ENCODE assay signal across 12 cellular contexts in genomic region chr11:61120865-61121831, GRCh38. TPM values are rescaled to one million over a fixed set of nuclear protein-coding genes. Genes with fewer than 3 reads are reported as not detected.
DNase-seq lines count a peak whose midpoint lies in the region; ATAC-seq, FAIRE-seq and TF ChIP-seq lines count a peak whose summit lies in the region.
"Had no signal": no experiment of that assay in that cellular context is flagged by ENCODE, and none has a peak within 500 bp of the region (broad histone marks: within the 10 kb centered on the region; RNA-seq: fewer than 3 reads in every experiment).

No MANE protein-coding gene starts in this region.

- H3K9me3 Mint-ChIP-seq in CD4-positive, alpha-beta T cell, result no peaks in the 10 kb centered on the region

- peak overlapping the region; percentile 87 for H3K4me3 Mint-ChIP-seq in CD4-positive, alpha-beta T cell

- H3K9ac ChIP-seq in mammary epithelial cell (ENCODE audit: insufficient read depth, low read length) (no peak overlapping the region), HepG2 (ENCODE audit: insufficient read depth, low read depth, low read length) (no peak overlapping the region)

- H3K4me1 ChIP-seq in mammary epithelial cell (ENCODE audit: insufficient read depth, low read length) (no peaks in the 10 kb centered on the region), HepG2 (ENCODE audit: insufficient read depth, low read length) (no peaks in the 10 kb centered on the region)

- WGBS in mammary epithelial cell (ENCODE audit: low coverage, missing lambda C conversion rate), result 47% methylated on average over 17 of the region's 17 CpGs
- 13% methylated on average over 5 of the region's 17 CpGs for WGBS in HepG2 (ENCODE audit: low lambda C conversion rate)

- no peak for TF ChIP-seq CTCF in CD4-positive, alpha-beta T cell (IDR thresholded peaks at IDR 0.05)
- TF ChIP-seq CTCF in mammary epithelial cell (conservative IDR thresholded peaks at IDR 0.05 in 1 of 2, IDR thresholded peaks at IDR 0.05 in 1 of 2; ENCODE audit: extremely low read depth in 1 of 2, insufficient read depth in 1 of 2, low read depth in 1 of 2, low read length in 2 of 2) (no peak), HepG2 (CRISPR knock-in tag; IDR thresholded peaks at IDR 0.05) (no peak)

- H3K27me3 Mint-ChIP-seq in CD4-positive, alpha-beta T cell, result no peaks in the 10 kb centered on the region

- no peaks in the 10 kb centered on the region for H3K9me3 ChIP-seq in CD4-positive, alpha-beta T cell (ENCODE audit: control insufficient read depth, low read length)
- H3K9me3 ChIP-seq in mammary epithelial cell (replicated peaks; ENCODE audit: insufficient read depth, low read length), result no peaks in the 10 kb centered on the region
- H3K9me3 ChIP-seq in HepG2 (ENCODE audit: low read length), result no peaks in the 10 kb centered on the region

- POLR2A ChIA-PET in CD4-positive, alpha-beta T cell (lab: Charles Lee), result interaction anchor here (0.6 to 5.2 kb wide), 23 partner anchors 8 to 207 kb away, joined by 3 to 48 read pairs (median 4); partner anchors contain the start of genes CD5, CD6 and TMEM109
- POLR2A ChIA-PET in HepG2 (lab: Yijun Ruan, JAX), result no interaction called here

- CTCF ChIA-PET in CD4-positive, alpha-beta T cell (lab: Charles Lee), result interaction anchor here (0.8 to 3.0 kb wide), 5 partner anchors 8 to 151 kb away, joined by 3 to 11 read pairs (median 3); no protein-coding TSS in a partner anchor
- CTCF ChIA-PET in mammary epithelial cell (lab: Charles Lee; ENCODE audit: low non-redundant PET) (no interaction called here), HepG2 (lab: Yijun Ruan, JAX; ENCODE audit: low intra/inter-chr PET ratio, low total read pairs) (no interaction called here)

- no peaks in the 10 kb centered on the region for H3K27me3 ChIP-seq in CD4-positive, alpha-beta T cell (ENCODE audit: control insufficient read depth, insufficient read depth, low read length)
- no peaks in the 10 kb centered on the region for H3K27me3 ChIP-seq in mammary epithelial cell (ENCODE audit: insufficient read depth, low read length)
- H3K27me3 ChIP-seq in HepG2 (ENCODE audit: control insufficient read depth in 1 of 2, insufficient read depth in 2 of 2, low read length in 2 of 2), result peaks cover 1 to 68% of the 10 kb centered on the region in 2 experiments; a peak in 4 of 5 replicates

- ATAC-seq in CD4-positive, alpha-beta T cell (ENCODE audit: poor library complexity), result peak; percentile 86
- ATAC-seq in GM19324 (IDR thresholded peaks at IDR 0.05; ENCODE audit: low FRiP score, unreplicated experiment) (no peak), HepG2 (no peak), GM18858 (IDR thresholded peaks at IDR 0.05; ENCODE audit: unreplicated experiment) (no peak)

- TF ChIP-seq POLR2A in HepG2 (IDR thresholded peaks at IDR 0.05; ENCODE audit: insufficient read depth in 1 of 2, low read depth in 2 of 2, low read length in 2 of 2), result no peak

- peak overlapping the region; percentile 64 for H3K27ac ChIP-seq in CD4-positive, alpha-beta T cell (ENCODE audit: low read depth, low read length)
- H3K27ac ChIP-seq in mammary epithelial cell (ENCODE audit: insufficient read depth, low read depth, low read length), result no peak overlapping the region
- no peak overlapping the region for H3K27ac ChIP-seq in HepG2 (ENCODE audit: extremely low read length, insufficient read depth, low read length)

- H3K36me3 Mint-ChIP-seq in CD4-positive, alpha-beta T cell (ENCODE audit: low read depth), result peaks cover 100% of the 10 kb centered on the region

- H2AFZ ChIP-seq in mammary epithelial cell (ENCODE audit: low read depth, low read length) (no peak overlapping the region), HepG2 (ENCODE audit: low read length) (no peak overlapping the region)

- intact Hi-C loops in CD4-positive, alpha-beta T cell (cut with DNase I, micrococcal nuclease), result no loop called here
- intact Hi-C loops in mammary epithelial cell (cut with micrococcal nuclease) (no loop called here), HepG2 (cut with micrococcal nuclease; ENCODE audit: unreplicated experiment) (no loop called here)

- H3K4me2 ChIP-seq in mammary epithelial cell (ENCODE audit: insufficient read depth, low read depth, low read length) (no peak overlapping the region), HepG2 (ENCODE audit: low read depth, low read length) (no peak overlapping the region)

- H3K79me2 ChIP-seq in mammary epithelial cell (ENCODE audit: insufficient read depth, low read length), result no peaks in the 10 kb centered on the region
- no peaks in the 10 kb centered on the region for H3K79me2 ChIP-seq in HepG2 (ENCODE audit: insufficient read depth, low read length)

- H4K20me1 ChIP-seq in mammary epithelial cell (ENCODE audit: insufficient read depth, low read length) (no peaks in the 10 kb centered on the region), HepG2 (ENCODE audit: insufficient read depth, low read length) (no peaks in the 10 kb centered on the region)

- dilution Hi-C loops in mammary epithelial cell (cut with HindIII; ENCODE audit: low sequenced_read_pairs), result no loop called here

- TF ChIP-seq RAD21 in HepG2 (CRISPR knock-in tag; IDR thresholded peaks at IDR 0.05), result no peak

- no TSS peak for BruUV-seq in mammary epithelial cell (replicated peaks; lab: Mats Ljungman, UMichigan)
- no TSS peak for BruUV-seq in HepG2 (replicated peaks; lab: Mats Ljungman, UMichigan)

- no peaks in the 10 kb centered on the region for H3K36me3 ChIP-seq in mammary epithelial cell (ENCODE audit: insufficient read depth, low read length)
- H3K36me3 ChIP-seq in HepG2 (replicated peaks in 1 of 2; ENCODE audit: control insufficient read depth in 1 of 2, insufficient read depth in 2 of 2, low read length in 2 of 2), result no peaks in the 10 kb centered on the region

- peak overlapping the region; percentile 95 for H3K27ac Mint-ChIP-seq in CD4-positive, alpha-beta T cell

- FAIRE-seq in HepG2 (lab: Jason Lieb, UNC), result no peak

- in situ Hi-C loops in mammary epithelial cell (cut with MboI; ENCODE audit: low sequenced_read_pairs in 2 of 2), result no loop called here
- in situ Hi-C loops in HepG2 (cut with HindIII; ENCODE audit: extremely low pct_ligation_motif_present, low pct_unique_long_range_greater_than_20kb), result no loop called here

- TF ChIP-seq EP300 in HepG2 (IDR thresholded peaks at IDR 0.05; ENCODE audit: low read depth in 2 of 2, low read length in 2 of 2) (no peak), HepG2 (CRISPR knock-in tag; IDR thresholded peaks at IDR 0.05; ENCODE audit: borderline replicate concordance) (no peak)

- H3K4me3 ChIP-seq in mammary epithelial cell (replicated peaks in 1 of 3; ENCODE audit: insufficient read depth in 1 of 3, low read depth in 2 of 3, low read length in 3 of 3) (no peak overlapping the region), HepG2 (replicated peaks in 1 of 3; ENCODE audit: insufficient read depth in 1 of 3, low read depth in 2 of 3, low read length in 3 of 3) (no peak overlapping the region)
- H3K4me3 ChIP-seq: lung had no signal

- H3K4me1 Mint-ChIP-seq in CD4-positive, alpha-beta T cell (ENCODE audit: low read depth), result peaks cover 70% of the 10 kb centered on the region

- DNase-seq in CD4-positive, alpha-beta T cell, result peak; percentile 43 to 78 (median 49)
- DNase-seq in NAMALWA (ENCODE audit: low spot score) (peak; percentile 37), mammary epithelial cell (peak; percentile 4), myocyte (ENCODE audit: low read depth) (peak; percentile 43), HepG2 (ENCODE audit: low spot score) (no peak), NK-92 (lab: John Stamatoyannopoulos, UW; ENCODE audit: unreplicated experiment) (no peak)
- DNase-seq: cerebellar nuclear complex had no signal

RNA-seq across cellular contexts. Expression of gene CD5, which starts 18.9 kb away (rescaled TPM):
- 100 to 1,000 TPM; 421 to 423 TPM for total RNA-seq in CD4-positive, alpha-beta T cell
- total RNA-seq in mammary epithelial cell, result not detected
- polyA plus RNA-seq in mammary epithelial cell, result not detected
- polyA minus RNA-seq in mammary epithelial cell, result not detected
- not detected in 2 replicates for total RNA-seq in myocyte
- polyA plus RNA-seq in myocyte (2012), result 0.05 TPM
- not detected in 2 replicates for total RNA-seq in HepG2 (2016; rRNA removed; fragmentation: Illumina TruSeq; extraction: Trizol)
- not detected in 2 replicates for total RNA-seq in HepG2 (2016; cell fraction: cytosol; rRNA removed; fragmentation: Illumina TruSeq; extraction: Trizol; ENCODE audit: low read depth)
- total RNA-seq in HepG2 (2016; cell fraction: insoluble cytoplasmic fraction; rRNA removed; fragmentation: Illumina TruSeq; extraction: Trizol), result not detected in 2 replicates
- total RNA-seq in HepG2 (2016; cell fraction: membrane; rRNA removed; fragmentation: Illumina TruSeq; extraction: Trizol), result not detected in 2 replicates
- total RNA-seq in HepG2 (2016; cell fraction: nucleus; rRNA removed; fragmentation: Illumina TruSeq; extraction: Trizol), result not detected in 2 replicates
- polyA plus RNA-seq in HepG2 (2011; rRNA removed), result not detected in 2 replicates
- polyA plus RNA-seq in HepG2 (2011; cell fraction: cytosol; rRNA removed), result not detected in 2 replicates
- polyA plus RNA-seq in HepG2 (2011; cell fraction: nucleus; rRNA removed), result not detected in 2 replicates
- polyA plus RNA-seq in HepG2 (2012), result not detected in 2 replicates
- not detected in 2 replicates for polyA plus RNA-seq in HepG2 (2016; cell fraction: cytosol; fragmentation: Illumina TruSeq; extraction: Trizol; ENCODE audit: low read depth)
- not detected in 2 replicates for polyA plus RNA-seq in HepG2 (2016; cell fraction: insoluble cytoplasmic fraction; fragmentation: Illumina TruSeq; extraction: Trizol; ENCODE audit: low read depth)
- not detected in 2 replicates for polyA plus RNA-seq in HepG2 (2016; cell fraction: membrane; fragmentation: Illumina TruSeq; extraction: Trizol; ENCODE audit: low read depth)
- polyA plus RNA-seq in HepG2 (2016; cell fraction: nucleus; fragmentation: Illumina TruSeq; extraction: Trizol; ENCODE audit: insufficient read depth, low read depth), result not detected in 2 replicates
- not detected in 2 replicates for polyA minus RNA-seq in HepG2 (2011; rRNA and poly(A)+ RNA removed; ENCODE audit: low replicate concordance)
- not detected in 2 replicates for polyA minus RNA-seq in HepG2 (2011; cell fraction: cytosol; rRNA and poly(A)+ RNA removed)
- not detected in 2 replicates for polyA minus RNA-seq in HepG2 (2011; cell fraction: nucleus; rRNA and poly(A)+ RNA removed)
- total RNA-seq: LHCN-M2, SK-MEL-5 had no signal

RNA-seq across cellular contexts. Expression of gene VPS37C, which starts 40.1 kb away (rescaled TPM):
- total RNA-seq in CD4-positive, alpha-beta T cell, result 1 to 10 TPM; 1.8 to 2.0 TPM
- total RNA-seq in mammary epithelial cell, result 10 to 100 TPM; 10.7 to 17.1 TPM
- polyA plus RNA-seq in mammary epithelial cell, result 9.9 TPM
- polyA minus RNA-seq in mammary epithelial cell, result 9.6 TPM
- 17.3 and 24.4 TPM in 2 replicates for total RNA-seq in myocyte
- 16.0 TPM for polyA plus RNA-seq in myocyte (2012)
- total RNA-seq in HepG2 (2016; rRNA removed; fragmentation: Illumina TruSeq; extraction: Trizol), result 8.0 and 8.8 TPM in 2 replicates
- 5.5 and 8.1 TPM in 2 replicates for total RNA-seq in HepG2 (2016; cell fraction: cytosol; rRNA removed; fragmentation: Illumina TruSeq; extraction: Trizol; ENCODE audit: low read depth)
- total RNA-seq in HepG2 (2016; cell fraction: insoluble cytoplasmic fraction; rRNA removed; fragmentation: Illumina TruSeq; extraction: Trizol), result 6.1 and 10.4 TPM in 2 replicates
- total RNA-seq in HepG2 (2016; cell fraction: membrane; rRNA removed; fragmentation: Illumina TruSeq; extraction: Trizol), result 9.9 and 11.8 TPM in 2 replicates
- 6.8 and 8.7 TPM in 2 replicates for total RNA-seq in HepG2 (2016; cell fraction: nucleus; rRNA removed; fragmentation: Illumina TruSeq; extraction: Trizol)
- 7.5 and 8.8 TPM in 2 replicates for polyA plus RNA-seq in HepG2 (2011; rRNA removed)
- 7.1 and 8.8 TPM in 2 replicates for polyA plus RNA-seq in HepG2 (2011; cell fraction: cytosol; rRNA removed)
- polyA plus RNA-seq in HepG2 (2011; cell fraction: nucleus; rRNA removed), result 17.8 and 18.7 TPM in 2 replicates
- 9.1 and 10.1 TPM in 2 replicates for polyA plus RNA-seq in HepG2 (2012)
- 3.4 and 4.2 TPM in 2 replicates for polyA plus RNA-seq in HepG2 (2016; cell fraction: cytosol; fragmentation: Illumina TruSeq; extraction: Trizol; ENCODE audit: low read depth)
- polyA plus RNA-seq in HepG2 (2016; cell fraction: insoluble cytoplasmic fraction; fragmentation: Illumina TruSeq; extraction: Trizol; ENCODE audit: low read depth), result 8.1 and 12.2 TPM in 2 replicates
- polyA plus RNA-seq in HepG2 (2016; cell fraction: membrane; fragmentation: Illumina TruSeq; extraction: Trizol; ENCODE audit: low read depth), result 8.7 and 10.6 TPM in 2 replicates
- 14.6 and 15.9 TPM in 2 replicates for polyA plus RNA-seq in HepG2 (2016; cell fraction: nucleus; fragmentation: Illumina TruSeq; extraction: Trizol; ENCODE audit: insufficient read depth, low read depth)
- polyA minus RNA-seq in HepG2 (2011; rRNA and poly(A)+ RNA removed; ENCODE audit: low replicate concordance), result 9.3 and 11.0 TPM in 2 replicates
- polyA minus RNA-seq in HepG2 (2011; cell fraction: cytosol; rRNA and poly(A)+ RNA removed), result 2.6 and 4.1 TPM in 2 replicates
- 7.6 and 10.3 TPM in 2 replicates for polyA minus RNA-seq in HepG2 (2011; cell fraction: nucleus; rRNA and poly(A)+ RNA removed)

Comparison
In these comparisons a context has a peak if more than half of its experiments do, and no peak if none do; other contexts are left out.
1. DNase-seq: peak in CD4-positive, alpha-beta T cell (10 of 10), NAMALWA (single experiment), mammary epithelial cell (single experiment) and myocyte (single experiment); none in HepG2 (single experiment) and NK-92 (single experiment).
2. RNA of gene CD5, which starts 18.9 kb away (total RNA-seq): 421 to 423 TPM in CD4-positive, alpha-beta T cell; not detected in mammary epithelial cell, not detected in myocyte and not detected in HepG2; every median in the first group is over 100 times any median in the second.